23 cellular contexts compared by ENCODE assay signal in the genomic region with DNA sequence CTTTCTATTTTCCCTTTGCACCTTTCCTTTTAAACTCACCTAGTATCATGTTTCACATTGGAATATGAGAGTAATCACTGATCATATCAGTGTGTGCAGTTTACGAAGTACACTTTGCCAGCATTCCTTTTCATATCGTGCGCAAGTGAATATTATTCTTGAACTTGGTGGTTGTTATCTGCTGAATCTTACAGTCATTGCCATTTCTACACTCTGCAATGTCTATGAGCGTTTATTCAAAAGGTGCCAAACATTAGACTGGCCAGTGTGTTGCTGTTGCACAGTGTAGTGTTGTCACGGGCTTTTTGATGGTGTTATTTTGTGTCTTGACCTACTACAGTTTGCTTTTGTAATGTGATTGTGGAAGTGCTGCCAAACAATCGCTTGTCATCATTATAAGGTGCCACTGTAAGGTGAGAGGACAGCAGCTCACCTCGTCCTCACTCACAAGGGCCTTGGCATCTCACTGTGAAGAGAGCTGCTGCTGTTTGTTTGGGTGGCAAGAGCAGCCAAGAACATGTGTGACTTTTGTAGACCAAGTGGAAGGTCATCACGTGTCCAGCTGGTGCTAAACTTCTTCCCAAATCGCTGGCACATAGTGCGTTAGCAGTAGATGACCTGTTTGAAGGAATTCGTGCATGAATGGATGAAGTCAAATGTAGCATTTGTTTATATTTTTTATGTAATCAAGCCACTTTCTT.
A peak's percentile ranks its signal among the peaks of the same experiment; 100 is the strongest.
DNase-seq lines count a peak whose midpoint lies in the region; ATAC-seq, FAIRE-seq and TF ChIP-seq lines count a peak whose summit lies in the region.
"Had no signal": no experiment of that assay in that cellular context is flagged by ENCODE, and none has a peak within 500 bp of the region (broad histone marks: within the 10 kb centered on the region; RNA-seq: fewer than 3 reads in every experiment).

No MANE protein-coding gene starts in this region.

- H3K27ac ChIP-seq in liver (ENCODE audit: low read depth in 1 of 2, low read length in 2 of 2) (peak overlapping the region; percentile 62 to 67), HepG2 (ENCODE audit: extremely low read length, insufficient read depth, low read length) (no peak overlapping the region), H1 (ENCODE audit: low read depth, low read length) (0 out of 2 replicates have a peak overlapping the region, but pooled peaks have one; percentile 39), lower lobe of right lung (no peak overlapping the region), transverse colon (no peak overlapping the region)
- H3K27ac ChIP-seq: BLaER1 treated with 17β-estradiol and CSF1 and Interleukin-3, amounts not matched to agents 10 nM and 100 nM; GM23248 had no signal

- no peaks in the 10 kb centered on the region; the same call in 1 of the 2 replicates for H3K23me2 ChIP-seq in H1 (ENCODE audit: low read depth, low read length)

- H3K4me3 ChIP-seq in liver (ENCODE audit: low read depth in 1 of 3, low read length in 3 of 3) (no peak overlapping the region), HepG2 (replicated peaks in 1 of 3; ENCODE audit: insufficient read depth in 1 of 3, low read depth in 2 of 3, low read length in 3 of 3) (no peak overlapping the region), H1 (ENCODE audit: extremely low read depth in 1 of 4, insufficient read depth in 2 of 4, low read depth in 3 of 4, low read length in 4 of 4) (no peak overlapping the region), lower lobe of right lung (no peak overlapping the region), transverse colon (no peak overlapping the region)
- H3K4me3 ChIP-seq: BLaER1 treated with 17β-estradiol and CSF1 and Interleukin-3, amounts not matched to agents 10 nM and 100 nM; GM23248; mucosa of descending colon had no signal

- H2BK120ac ChIP-seq in H1 (replicated peaks; ENCODE audit: low read depth, low read length) = no peak overlapping the region

- no peak overlapping the region for H3K4ac ChIP-seq in H1 (replicated peaks; ENCODE audit: insufficient read length, low read depth, low read length)

- TF ChIP-seq RAD21 in liver (IDR thresholded peaks at IDR 0.05) = peak; percentile 39 to 48
- TF ChIP-seq RAD21 in HepG2 (CRISPR knock-in tag; IDR thresholded peaks at IDR 0.05) = no peak
- no peak for TF ChIP-seq RAD21 in H1 (IDR thresholded peaks at IDR 0.05 in 1 of 2, conservative IDR thresholded peaks at IDR 0.05 in 1 of 2; ENCODE audit: low read depth in 2 of 2, low read length in 2 of 2)

- H3K4me1 ChIP-seq in liver (ENCODE audit: control insufficient read depth in 4 of 4, insufficient read depth in 4 of 4, low read length in 3 of 4) (peaks cover 0 to 33% (median 20%) of the 10 kb centered on the region in 4 donors), HepG2 (ENCODE audit: insufficient read depth, low read length) (no peaks in the 10 kb centered on the region), H1 (replicated peaks in 1 of 4; ENCODE audit: control insufficient read depth in 3 of 4, insufficient read depth in 4 of 4, low read length in 3 of 4) (no peaks in the 10 kb centered on the region), lower lobe of right lung (peaks cover 8% of the 10 kb centered on the region), transverse colon (no peaks in the 10 kb centered on the region)
- H3K4me1 ChIP-seq: BLaER1 treated with 17β-estradiol and CSF1 and Interleukin-3, amounts not matched to agents 10 nM and 100 nM had no signal

- FAIRE-seq in HepG2 (lab: Jason Lieb, UNC) (no peak), H1 (lab: Jason Lieb, UNC) (no peak)
- FAIRE-seq: urothelium cell line had no signal

- no peak overlapping the region for H2AK5ac ChIP-seq in H1 (ENCODE audit: low read depth, low read length)

- no peak overlapping the region for H3K56ac ChIP-seq in H1 (replicated peaks; ENCODE audit: insufficient read length, low read depth, low read length)

- no peak for TF ChIP-seq CTCF in liver (IDR thresholded peaks at IDR 0.05; ENCODE audit: low read depth, low read length, missing input control)
- TF ChIP-seq CTCF in HepG2 (CRISPR knock-in tag; IDR thresholded peaks at IDR 0.05) = no peak
- TF ChIP-seq CTCF in H1 (IDR thresholded peaks at IDR 0.05; ENCODE audit: control extremely low read depth in 1 of 3, insufficient read depth in 1 of 3, low read depth in 1 of 3, low read length in 3 of 3) = no peak
- no peak for TF ChIP-seq CTCF in lower lobe of right lung (IDR thresholded peaks at IDR 0.05)
- no peak for TF ChIP-seq CTCF in transverse colon (IDR thresholded peaks at IDR 0.05)

- H3K27me3 ChIP-seq in liver (ENCODE audit: control insufficient read depth in 4 of 4, insufficient read depth in 4 of 4, low read length in 3 of 4) (no peaks in the 10 kb centered on the region), HepG2 (ENCODE audit: control insufficient read depth in 1 of 2, insufficient read depth in 2 of 2, low read length in 2 of 2) (no peaks in the 10 kb centered on the region), H1 (replicated peaks in 1 of 4; ENCODE audit: control insufficient read depth in 3 of 4, extremely low read depth in 1 of 4, insufficient read depth in 3 of 4, low read length in 3 of 4) (peaks cover 0 to 1% (median 0%) of the 10 kb centered on the region in 4 experiments; a peak in 1 of 7 replicates), lower lobe of right lung (ENCODE audit: low read depth) (no peaks in the 10 kb centered on the region), transverse colon (no peaks in the 10 kb centered on the region)
- H3K27me3 ChIP-seq: BLaER1 treated with 17β-estradiol and CSF1 and Interleukin-3, amounts not matched to agents 10 nM and 100 nM had no signal

- H2BK20ac ChIP-seq in H1 (ENCODE audit: low read length) = no peak overlapping the region

- intact Hi-C loops in HepG2 (cut with micrococcal nuclease; ENCODE audit: unreplicated experiment) = no loop called here
- intact Hi-C loops in lower lobe of right lung (cut with DNase I) = no loop called here
- intact Hi-C loops in transverse colon (cut with DNase I; ENCODE audit: low total_unique reads) = no loop called here

- no peak for ATAC-seq in HepG2
- peak; percentile 11 to 28 for ATAC-seq in lower lobe of right lung
- ATAC-seq: activated CD8-positive, alpha-beta T cell treated with anti-CD3 and anti-CD28 coated beads for 36 hours; mucosa of descending colon had no signal

- H3K18ac ChIP-seq in H1 (ENCODE audit: extremely low read depth, low read length) = no peak overlapping the region

- no peaks in the 10 kb centered on the region for H3K9me3 ChIP-seq in liver (ENCODE audit: control insufficient read depth in 4 of 4, low read length in 3 of 4)
- H3K9me3 ChIP-seq in HepG2 (ENCODE audit: low read length) = no peaks in the 10 kb centered on the region
- peaks cover 0 to 7% of the 10 kb centered on the region in 2 experiments; a peak in 2 of 4 replicates for H3K9me3 ChIP-seq in H1 (ENCODE audit: insufficient read depth in 2 of 2, low read depth in 1 of 2, low read length in 1 of 2)
- no peaks in the 10 kb centered on the region for H3K9me3 ChIP-seq in lower lobe of right lung
- H3K9me3 ChIP-seq in transverse colon = no peaks in the 10 kb centered on the region
- H3K9me3 ChIP-seq: mucosa of descending colon had no signal

- no peak for DNase-seq in HepG2 (ENCODE audit: low spot score)
- no peak for DNase-seq in H1 (ENCODE audit: low read depth in 1 of 2, low spot score in 2 of 2)
- no peak for DNase-seq in lower lobe of right lung
- no peak for DNase-seq in transverse colon
- no peak for DNase-seq in NCI-H524 treated with DMSO at 0.1 percent for 48 hours (lab: John Stamatoyannopoulos, UW)
- DNase-seq in AG08395 (ENCODE audit: low spot score) = no peak
- no peak for DNase-seq in stimulated activated CD4-positive, alpha-beta T cell treated with anti-CD3 and anti-CD28 coated beads, Interleukin-1b, Interleukin-23, amount 100 ng/mL, for 48 hours
- DNase-seq: ACHN; activated CD4-positive, CD25-positive, alpha-beta regulatory T cell treated with anti-CD3 and anti-CD28 coated beads, Interleukin-2, amount 50 U/mL, for 72 hours; activated CD8-positive, alpha-beta T cell treated with anti-CD3 and anti-CD28 coated beads for 36 hours; activated gamma-delta T cell; activated T-cell treated with anti-CD3 and anti-CD28 coated beads for 4 hours; effector CD4-positive, alpha-beta T cell; erythroblast; GM23248; mucosa of descending colon; NCI-H1694; NCI-H82; OCI-M1; SHP77 treated with DMSO at 0.1 percent for 48 hours had no signal

- H3K36me3 ChIP-seq in liver (ENCODE audit: control insufficient read depth in 4 of 4, insufficient read depth in 3 of 4, low read depth in 1 of 4, low read length in 3 of 4) = peaks cover 4 to 40% (median 24%) of the 10 kb centered on the region in 4 donors
- peaks cover 22 to 44% of the 10 kb centered on the region in 2 experiments for H3K36me3 ChIP-seq in HepG2 (replicated peaks in 1 of 2; ENCODE audit: control insufficient read depth in 1 of 2, insufficient read depth in 2 of 2, low read length in 2 of 2)
- peaks cover 0 to 17% (median 4%) of the 10 kb centered on the region in 4 experiments; a peak in 4 of 8 replicates for H3K36me3 ChIP-seq in H1 (ENCODE audit: control insufficient read depth in 2 of 4, insufficient read depth in 4 of 4, low read length in 3 of 4)
- H3K36me3 ChIP-seq in lower lobe of right lung = peaks cover 7% of the 10 kb centered on the region
- no peaks in the 10 kb centered on the region for H3K36me3 ChIP-seq in transverse colon

- H4K8ac ChIP-seq in H1 (ENCODE audit: extremely low read depth, insufficient read depth, low read length) = no peak overlapping the region

- no peak for TF ChIP-seq EP300 in HepG2 (IDR thresholded peaks at IDR 0.05; ENCODE audit: low read depth in 2 of 2, low read length in 2 of 2)
- no peak for TF ChIP-seq EP300 in HepG2 (CRISPR knock-in tag; IDR thresholded peaks at IDR 0.05; ENCODE audit: borderline replicate concordance)
- no peak for TF ChIP-seq EP300 in H1 (IDR thresholded peaks at IDR 0.05; ENCODE audit: borderline replicate concordance in 1 of 2, low read depth in 2 of 2, low read length in 2 of 2)
- no peak for TF ChIP-seq EP300 in transverse colon (IDR thresholded peaks at IDR 0.05; ENCODE audit: low read depth)

- TF ChIP-seq POLR2A in HepG2 (IDR thresholded peaks at IDR 0.05; ENCODE audit: insufficient read depth in 1 of 2, low read depth in 2 of 2, low read length in 2 of 2) (no peak), H1 (IDR thresholded peaks at IDR 0.05; ENCODE audit: control extremely low read depth in 1 of 2, low read depth in 2 of 2, low read length in 2 of 2) (no peak), transverse colon (IDR thresholded peaks at IDR 0.05) (no peak)

- H4K5ac ChIP-seq in H1 (ENCODE audit: insufficient read length, low read depth, low read length) = no peak overlapping the region

- H2BK12ac ChIP-seq in H1 (ENCODE audit: low read depth, low read length) = no peak overlapping the region

- no peak overlapping the region for H2BK5ac ChIP-seq in H1 (ENCODE audit: low read depth, low read length)

- no peaks in the 10 kb centered on the region for H4K20me1 ChIP-seq in HepG2 (ENCODE audit: insufficient read depth, low read length)
- no peaks in the 10 kb centered on the region for H4K20me1 ChIP-seq in H1 (replicated peaks in 1 of 2; ENCODE audit: control insufficient read depth in 1 of 2, insufficient read depth in 2 of 2, low read length in 2 of 2)
- H4K20me1 ChIP-seq: BLaER1 treated with 17β-estradiol and CSF1 and Interleukin-3, amounts not matched to agents 10 nM and 100 nM had no signal

- BruUV-seq in HepG2 (replicated peaks; lab: Mats Ljungman, UMichigan) = no TSS peak

- H2AFZ ChIP-seq in HepG2 (ENCODE audit: low read length) (no peak overlapping the region), H1 (ENCODE audit: low read length) (no peak overlapping the region)
- H2AFZ ChIP-seq: GM23248 had no signal

- no peak overlapping the region for H4K91ac ChIP-seq in H1 (replicated peaks; ENCODE audit: insufficient read length, low read length)

- in situ Hi-C loops in HepG2 (cut with HindIII; ENCODE audit: extremely low pct_ligation_motif_present, low pct_unique_long_range_greater_than_20kb) = no loop called here
- in situ Hi-C loops in transverse colon (cut with MboI; ENCODE audit: low pct_ligation_motif_present in 1 of 4, low pct_unique_long_range_greater_than_20kb in 1 of 4, low sequenced_read_pairs in 3 of 4) = no loop called here

- H3K4me2 ChIP-seq in HepG2 (ENCODE audit: low read depth, low read length) (no peak overlapping the region), H1 (ENCODE audit: insufficient read depth in 1 of 2, low read depth in 2 of 2, low read length in 2 of 2) (no peak overlapping the region)
- H3K4me2 ChIP-seq: BLaER1 treated with 17β-estradiol and CSF1 and Interleukin-3, amounts not matched to agents 10 nM and 100 nM had no signal

- POLR2A ChIA-PET in HepG2 (lab: Yijun Ruan, JAX) = no interaction called here
- POLR2A ChIA-PET in H1 (lab: Charles Lee; ENCODE audit: partially characterized antibody) = interaction anchor here (0.5 kb wide), 1 partner anchor 434 kb away, joined by 3 read pairs; no protein-coding TSS in a partner anchor

- H2BK15ac ChIP-seq in H1 (ENCODE audit: low read length) = no peak overlapping the region

- 38% methylated on average over 11 of the region's 11 CpGs for WGBS in liver
- 99% methylated on average over 11 of the region's 11 CpGs for WGBS in HepG2 (ENCODE audit: low lambda C conversion rate)
- WGBS in H1 (ENCODE audit: extremely low coverage in 1 of 2, insufficient coverage in 1 of 2, insufficient read length in 1 of 2, insufficient replicate concordance in 2 of 2, low coverage in 1 of 2, low lambda C conversion rate in 2 of 2, missing lambda C conversion rate in 1 of 2), 2 experiments = 91% methylated on average over 11 of the region's 11 CpGs; no CpG with 5 or more reads in 1 of the 2 experiments
- 85 to 89% methylated on average over 10 to 11 of the region's 11 CpGs for WGBS in transverse colon (ENCODE audit: low coverage in 1 of 2), 2 donors

- CTCF ChIA-PET in HepG2 (lab: Yijun Ruan, JAX; ENCODE audit: low intra/inter-chr PET ratio, low total read pairs) (no interaction called here), H1 (lab: Charles Lee; ENCODE audit: partially characterized antibody) (interaction anchor here (1.7 kb wide), 1 partner anchor 10 kb away, joined by 5 read pairs; no protein-coding TSS in a partner anchor)

- no peaks in the 10 kb centered on the region for H3K79me2 ChIP-seq in HepG2 (ENCODE audit: insufficient read depth, low read length)
- H3K79me2 ChIP-seq in H1 (ENCODE audit: control insufficient read depth in 1 of 2, insufficient read depth in 2 of 2, low read length in 2 of 2) = peaks cover 0 to 4% of the 10 kb centered on the region in 2 experiments; a peak in 1 of 4 replicates

- H3K14ac ChIP-seq in H1 (ENCODE audit: insufficient read length) = no peak overlapping the region

- no peaks in the 10 kb centered on the region for H3K79me1 ChIP-seq in H1 (ENCODE audit: low read depth, low read length)

- H3K9ac ChIP-seq in liver (ENCODE audit: low read depth in 1 of 2, low read length in 2 of 2) (no peak overlapping the region), HepG2 (ENCODE audit: insufficient read depth, low read depth, low read length) (no peak overlapping the region), H1 (replicated peaks in 1 of 4; ENCODE audit: extremely low read depth in 1 of 4, low read depth in 3 of 4, low read length in 3 of 4) (no peak overlapping the region)
- H3K9ac ChIP-seq: BLaER1 treated with 17β-estradiol and CSF1 and Interleukin-3, amounts not matched to agents 10 nM and 100 nM; GM23248 had no signal

- H3K23ac ChIP-seq in H1 (ENCODE audit: insufficient read length) = no peak overlapping the region

Comparison
In these comparisons a context has a peak if more than half of its experiments do, and no peak if none do; other contexts are left out.
1. H3K27ac ChIP-seq: peak in liver (2 of 2) and H1 (single experiment); none in HepG2 (single experiment), lower lobe of right lung (single experiment) and transverse colon (0 of 4).